9 cellular contexts compared by ENCODE assay signal in the genomic region with DNA sequence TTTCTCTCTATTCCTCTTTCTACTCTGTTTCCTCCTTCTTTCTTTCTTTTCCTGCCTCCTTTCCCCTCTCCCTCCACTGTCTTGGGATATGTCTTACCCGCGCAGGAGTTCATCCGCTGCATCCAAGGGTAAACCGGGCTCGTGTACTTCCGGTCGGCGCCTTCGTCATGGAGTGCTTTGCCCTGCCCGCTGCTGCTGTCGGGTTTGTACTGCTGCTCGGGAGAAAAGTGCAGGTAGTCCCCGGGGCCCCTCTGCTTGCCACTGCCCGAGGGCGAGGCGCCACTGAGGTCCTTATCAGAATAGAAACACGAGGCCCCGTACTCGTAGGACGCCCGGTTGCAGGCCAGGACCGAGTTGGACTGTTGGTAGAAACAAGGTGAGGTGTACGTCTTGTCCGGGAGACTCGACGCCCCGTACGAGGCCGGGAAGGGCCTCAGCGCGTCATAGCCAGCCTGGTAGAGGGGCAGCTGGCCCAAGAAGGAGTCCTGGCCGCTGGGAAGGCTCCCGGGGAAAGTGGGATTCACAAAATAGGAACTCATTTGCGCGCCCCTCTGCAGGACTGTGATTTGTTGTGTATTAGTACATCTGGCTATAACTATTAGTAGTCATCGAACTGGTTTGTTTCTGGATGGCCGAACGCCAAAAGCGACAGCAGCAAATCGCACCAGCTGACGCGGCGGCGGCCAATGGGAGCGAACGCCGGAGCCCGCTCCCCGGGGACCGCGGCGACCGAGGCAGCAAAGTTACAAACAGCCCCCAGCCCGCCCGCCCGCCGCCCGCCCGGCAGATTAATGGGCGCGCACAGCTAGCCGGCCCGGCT. TPM values are rescaled to one million over a fixed set of nuclear protein-coding genes. Genes with fewer than 3 reads are reported as not detected.
DNase-seq lines count a peak whose midpoint lies in the region; ATAC-seq, FAIRE-seq and TF ChIP-seq lines count a peak whose summit lies in the region.
"Had no signal": no experiment of that assay in that cellular context is flagged by ENCODE, and none has a peak within 500 bp of the region (broad histone marks: within the 10 kb centered on the region; RNA-seq: fewer than 3 reads in every experiment).

HOXA6 (minus strand) TSS at position 564 of the 820 bp plus-strand sequence; CDS start at position 539, 25 bp downstream.

- no peaks in the 10 kb centered on the region for H3K9me3 ChIP-seq in OCI-LY1 (ENCODE audit: low read length)
- H3K9me3 ChIP-seq in gastroesophageal sphincter, result no peaks in the 10 kb centered on the region

- H3K9ac ChIP-seq in OCI-LY1 (ENCODE audit: low read length), result peak within 1 kb of the TSS; percentile 42; the same call in 1 of the 2 replicates

- no peak for TF ChIP-seq EP300 in gastroesophageal sphincter (IDR thresholded peaks at IDR 0.05)

- H4K20me1 ChIP-seq in OCI-LY1 (ENCODE audit: insufficient read depth, low read length), result no peaks in the 10 kb centered on the region

- no peak for FAIRE-seq in RCC 7860 (lab: Jason Lieb, UNC)

- no peak for TF ChIP-seq POLR2A in gastroesophageal sphincter (IDR thresholded peaks at IDR 0.05)

- DNase-seq in ELF-1 (ENCODE audit: low read depth, low spot score) (peak; percentile 58), skeletal muscle cell (ENCODE audit: low read depth) (no peak), RCC 7860 (ENCODE audit: low spot score) (no peak), NCI-H446 treated with DMSO at 0.1 percent for 48 hours (lab: John Stamatoyannopoulos, UW) (no peak)

- no peaks in the 10 kb centered on the region for H3F3A ChIP-seq in OCI-LY1 (ENCODE audit: insufficient read depth, low read length)

- WGBS in gastroesophageal sphincter (ENCODE audit: low coverage in 1 of 2), 2 donors, result 33 to 77% methylated on average over 1 to 13 of the region's 63 CpGs

- H3K9me2 ChIP-seq in OCI-LY1 (ENCODE audit: low read depth, low read length), result no peaks in the 10 kb centered on the region

- no peak within 1 kb of the TSS for H2AFZ ChIP-seq in OCI-LY1 (ENCODE audit: low read length)

- no peaks in the 10 kb centered on the region for H3K36me3 ChIP-seq in OCI-LY1 (ENCODE audit: insufficient read depth, low read length)
- H3K36me3 ChIP-seq in gastroesophageal sphincter, result no peaks in the 10 kb centered on the region

- H3K27ac ChIP-seq in OCI-LY1 (ENCODE audit: low read depth, low read length, poor library complexity, severe bottlenecking) (no peak within 1 kb of the TSS), gastroesophageal sphincter (peak within 1 kb of the TSS in 3 of 4 donors; percentile 32 to 99 (median 36))

- H3K4me1 ChIP-seq in OCI-LY1 (ENCODE audit: insufficient read depth, low read length, severe bottlenecking), result peaks cover 68% of the 10 kb centered on the region
- peaks cover 0 to 47% (median 11%) of the 10 kb centered on the region in 3 donors for H3K4me1 ChIP-seq in gastroesophageal sphincter

- H3K27me3 ChIP-seq in OCI-LY1 (ENCODE audit: insufficient read depth, low read length), result peaks cover 20% of the 10 kb centered on the region; the same call in 1 of the 2 replicates
- H3K27me3 ChIP-seq in gastroesophageal sphincter, result peaks cover 46% of the 10 kb centered on the region

- peak within 1 kb of the TSS; percentile 91 for H3K4me2 ChIP-seq in OCI-LY1 (ENCODE audit: low read length)

- no peaks in the 10 kb centered on the region for H3K79me2 ChIP-seq in OCI-LY1 (ENCODE audit: insufficient read depth, low read length)

- TF ChIP-seq CTCF in OCI-LY1 (IDR thresholded peaks at IDR 0.05; ENCODE audit: low read length) (no peak), gastroesophageal sphincter (IDR thresholded peaks at IDR 0.05) (no peak)

- ATAC-seq in gastroesophageal sphincter (no peak), GM18517 (IDR thresholded peaks at IDR 0.05; ENCODE audit: unreplicated experiment) (no peak), HG03565 (IDR thresholded peaks at IDR 0.05; ENCODE audit: unreplicated experiment) (no peak)

- H3K4me3 ChIP-seq in OCI-LY1 (ENCODE audit: low read depth, low read length, poor library complexity, severe bottlenecking) (peak within 1 kb of the TSS; percentile 58), gastroesophageal sphincter (peak within 1 kb of the TSS; percentile 2 to 43), skeletal muscle cell (ENCODE audit: low read depth, low read length) (peak within 1 kb of the TSS; percentile 75)

RNA-seq across cellular contexts. Expression of gene HOXA6, which starts in this region (rescaled TPM):
- 10 to 100 TPM in 1 of 4 donors, under 1 TPM in 1, not detected in 2; 0.46 to 12.7 TPM for total RNA-seq in gastroesophageal sphincter
- total RNA-seq: T-helper 1 cell treated with Interleukin-12 subunit alpha and Interleukin-12 subunit beta and Interleukin-4 antibody, amounts not matched to agents 30 ng/mL and 1 ng/mL, for 36 hours had no signal

Comparison
In these comparisons a context has a peak if more than half of its experiments do, and no peak if none do; other contexts are left out.
1. H3K4me3 ChIP-seq: peak in every context shown above with its lines; median percentile 75 in skeletal muscle cell; 58 in OCI-LY1; 22 in gastroesophageal sphincter.